In genomic region chr15:98654790-98655360, GRCh38 we compare ENCODE assay signal across 26 cellular contexts. TPM values are rescaled to one million over a fixed set of nuclear protein-coding genes. Genes with fewer than 3 reads are reported as not detected.
A peak's percentile ranks its signal among the peaks of the same experiment; 100 is the strongest.
DNase-seq lines count a peak whose midpoint lies in the region; ATAC-seq and TF ChIP-seq lines count a peak whose summit lies in the region.
"Had no signal": no experiment of that assay in that cellular context is flagged by ENCODE, and none has a peak within 500 bp of the region (broad histone marks: within the 10 kb centered on the region; RNA-seq: fewer than 3 reads in every experiment).

No MANE protein-coding gene starts in this region.

- H3K27me3 ChIP-seq in Panc1 (ENCODE audit: control insufficient read depth, insufficient read depth, low read length), result no peaks in the 10 kb centered on the region
- H3K27me3 ChIP-seq in thyroid gland, result no peaks in the 10 kb centered on the region
- H3K27me3 ChIP-seq in uterus, result no peaks in the 10 kb centered on the region
- H3K27me3 ChIP-seq: sigmoid colon had no signal

- TF ChIP-seq POLR2A in thyroid gland (IDR thresholded peaks at IDR 0.05) (no peak), uterus (IDR thresholded peaks at IDR 0.05) (no peak)

- no peak for ATAC-seq in Panc1
- ATAC-seq: activated CD8-positive, alpha-beta T cell treated with anti-CD3 and anti-CD28 coated beads, Interleukin-2, amount 10 ng/mL, durations not matched to agents 7 days and 5 days; mucosa of descending colon; SK-N-SH treated with all-trans-retinoic acid at 6 μM for 48 hours; stimulated activated memory B cell treated with anti-CD40 and anti-IgM and Interleukin-4, amounts not matched to agents 10 μg/mL and 1 μg/mL and 100 μg/mL, for 72 hours; T-helper 17 cell had no signal

- H3K36me3 ChIP-seq in Panc1 (ENCODE audit: control insufficient read depth, insufficient read depth, low read length), result no peaks in the 10 kb centered on the region
- H3K36me3 ChIP-seq in thyroid gland, result no peaks in the 10 kb centered on the region
- no peaks in the 10 kb centered on the region for H3K36me3 ChIP-seq in uterus
- H3K36me3 ChIP-seq: sigmoid colon had no signal

- no TSS peak for BruUV-seq in Panc1 (replicated peaks; lab: Mats Ljungman, UMichigan)

- DNase-seq in NCI-H82 (lab: John Stamatoyannopoulos, UW), result peak; percentile 24
- no peak for DNase-seq in NCI-H82 treated with DMSO at 0.1 percent for 48 hours (lab: John Stamatoyannopoulos, UW; ENCODE audit: unreplicated experiment)
- no peak for DNase-seq in Panc1 (ENCODE audit: low read depth, low spot score)
- DNase-seq in epithelial cell of prostate (ENCODE audit: low read depth, low spot score), result no peak
- peak; percentile 23 to 32 for DNase-seq in thyroid gland
- no peak for DNase-seq in SHP77 (lab: John Stamatoyannopoulos, UW)
- DNase-seq in activated CD4-positive, alpha-beta memory T cell treated with anti-CD3 and anti-CD28 coated beads, Interleukin-2, amount 10 ng/mL, durations not matched to agents 7 days and 5 days, result no peak
- no peak for DNase-seq in uterus
- DNase-seq: 8988T; activated CD8-positive, alpha-beta T cell treated with anti-CD3 and anti-CD28 coated beads, Interleukin-2, amount 10 ng/mL, durations not matched to agents 7 days and 5 days; activated naive CD8-positive, alpha-beta T cell treated with anti-CD3 and anti-CD28 coated beads for 36 hours; activated T-cell treated with anti-CD3 and anti-CD28 coated beads for 4 hours; CD4-positive, alpha-beta memory T cell; central memory CD4-positive, alpha-beta T cell; EL; KG1; kidney; mucosa of descending colon; NCI-H1436 treated with DMSO at 0.1 percent for 48 hours; NCI-H774; sigmoid colon; stimulated activated CD4-positive, alpha-beta T cell treated with anti-CD3 and anti-CD28 coated beads, Interleukin-4, amount 100 ng/mL, for 4 hours; substantia nigra; T-helper 17 cell had no signal

- intact Hi-C loops in Panc1 (cut with micrococcal nuclease; ENCODE audit: unreplicated experiment) (loop anchor here (5.0 to 10.0 kb wide), 3 partner anchors 120 to 420 kb away; no protein-coding TSS in a partner anchor), thyroid gland (cut with DNase I) (no loop called here), uterus (cut with DNase I; ENCODE audit: low total_unique reads) (loop anchor here (5.0 kb wide), 1 partner anchor 138 kb away; no protein-coding TSS in a partner anchor)

- CTCF ChIA-PET in Panc1 (lab: Charles Lee), result no interaction called here
- CTCF ChIA-PET in activated CD4-positive, alpha-beta memory T cell treated with anti-CD3 and anti-CD28 coated beads, Interleukin-2, amount 10 ng/mL, durations not matched to agents 7 days and 5 days (lab: Charles Lee), result interaction anchor here (0.7 to 1.4 kb wide), 2 partner anchors 128 to 196 kb away, joined by 3 read pairs; no protein-coding TSS in a partner anchor

- in situ Hi-C loops in Panc1 (cut with HindIII; ENCODE audit: low pct_unique_long_range_greater_than_20kb, low sequenced_read_pairs), result no loop called here

- H3K4me1 ChIP-seq in Panc1 (ENCODE audit: control insufficient read depth, insufficient read depth, low read length) (peaks cover 72% of the 10 kb centered on the region), thyroid gland (peaks cover 44 to 49% of the 10 kb centered on the region in 2 donors), uterus (peaks cover 6 to 7% of the 10 kb centered on the region in 2 donors)

- no peak overlapping the region for H3K27ac Mint-ChIP-seq in activated CD4-positive, alpha-beta memory T cell treated with anti-CD3 and anti-CD28 coated beads, Interleukin-2, amount 10 ng/mL, durations not matched to agents 7 days and 5 days
- H3K27ac Mint-ChIP-seq: activated CD8-positive, alpha-beta T cell treated with anti-CD3 and anti-CD28 coated beads, Interleukin-2, amount 10 ng/mL, durations not matched to agents 7 days and 5 days; activated naive CD8-positive, alpha-beta T cell treated with anti-CD3 and anti-CD28 coated beads for 36 hours; CD4-positive, alpha-beta memory T cell; stimulated activated memory B cell treated with anti-CD40 and anti-IgM and Interleukin-4, amounts not matched to agents 10 μg/mL and 1 μg/mL and 100 μg/mL, for 72 hours; T-helper 17 cell had no signal

- H3K36me3 Mint-ChIP-seq in activated CD4-positive, alpha-beta memory T cell treated with anti-CD3 and anti-CD28 coated beads, Interleukin-2, amount 10 ng/mL, durations not matched to agents 7 days and 5 days (ENCODE audit: low read depth), result peaks cover 10% of the 10 kb centered on the region
- H3K36me3 Mint-ChIP-seq: activated naive CD8-positive, alpha-beta T cell treated with anti-CD3 and anti-CD28 coated beads for 36 hours; stimulated activated memory B cell treated with anti-CD40 and anti-IgM and Interleukin-4, amounts not matched to agents 10 μg/mL and 1 μg/mL and 100 μg/mL, for 72 hours had no signal

- POLR2A ChIA-PET in Panc1 (lab: Charles Lee), result interaction anchor here (0.6 kb wide), 1 partner anchor 927 kb away, joined by 4 read pairs; no protein-coding TSS in a partner anchor
- POLR2A ChIA-PET in activated CD4-positive, alpha-beta memory T cell treated with anti-CD3 and anti-CD28 coated beads, Interleukin-2, amount 10 ng/mL, durations not matched to agents 7 days and 5 days (lab: Charles Lee), result no interaction called here

- peak overlapping the region; percentile 32; the same call in 1 of the 2 replicates for H3K27ac ChIP-seq in Panc1 (ENCODE audit: low read length)
- peak overlapping the region; percentile 88 for H3K27ac ChIP-seq in epithelial cell of prostate
- peak overlapping the region in 2 of 3 donors; percentile 39 to 92 for H3K27ac ChIP-seq in thyroid gland
- H3K27ac ChIP-seq in uterus, result no peak overlapping the region

- no peaks in the 10 kb centered on the region for H3K9me3 Mint-ChIP-seq in activated CD4-positive, alpha-beta memory T cell treated with anti-CD3 and anti-CD28 coated beads, Interleukin-2, amount 10 ng/mL, durations not matched to agents 7 days and 5 days
- H3K9me3 Mint-ChIP-seq: activated naive CD8-positive, alpha-beta T cell treated with anti-CD3 and anti-CD28 coated beads for 36 hours; stimulated activated memory B cell treated with anti-CD40 and anti-IgM and Interleukin-4, amounts not matched to agents 10 μg/mL and 1 μg/mL and 100 μg/mL, for 72 hours had no signal

- H3K9me3 ChIP-seq in Panc1 (ENCODE audit: control insufficient read depth, insufficient read depth, low read depth, low read length) (no peaks in the 10 kb centered on the region), thyroid gland (no peaks in the 10 kb centered on the region), uterus (no peaks in the 10 kb centered on the region)
- H3K9me3 ChIP-seq: mucosa of descending colon, sigmoid colon had no signal

- H3K4me3 Mint-ChIP-seq in activated CD4-positive, alpha-beta memory T cell treated with anti-CD3 and anti-CD28 coated beads, Interleukin-2, amount 10 ng/mL, durations not matched to agents 7 days and 5 days, result no peak overlapping the region
- H3K4me3 Mint-ChIP-seq: activated CD8-positive, alpha-beta T cell treated with anti-CD3 and anti-CD28 coated beads, Interleukin-2, amount 10 ng/mL, durations not matched to agents 7 days and 5 days; activated naive CD8-positive, alpha-beta T cell treated with anti-CD3 and anti-CD28 coated beads for 36 hours; CD4-positive, alpha-beta memory T cell; stimulated activated memory B cell treated with anti-CD40 and anti-IgM and Interleukin-4, amounts not matched to agents 10 μg/mL and 1 μg/mL and 100 μg/mL, for 72 hours; T-helper 17 cell had no signal

- TF ChIP-seq CTCF in Panc1 (IDR thresholded peaks at IDR 0.05) (no peak), thyroid gland (IDR thresholded peaks at IDR 0.05) (no peak), uterus (IDR thresholded peaks at IDR 0.05) (no peak)

- WGBS in thyroid gland, 2 donors, result 70 to 71% methylated on average over 4 of the region's 4 CpGs

- peaks cover 54% of the 10 kb centered on the region for H3K27me3 Mint-ChIP-seq in activated CD4-positive, alpha-beta memory T cell treated with anti-CD3 and anti-CD28 coated beads, Interleukin-2, amount 10 ng/mL, durations not matched to agents 7 days and 5 days

- peaks cover 22% of the 10 kb centered on the region for H3K4me1 Mint-ChIP-seq in activated CD4-positive, alpha-beta memory T cell treated with anti-CD3 and anti-CD28 coated beads, Interleukin-2, amount 10 ng/mL, durations not matched to agents 7 days and 5 days

- H3K4me3 ChIP-seq in Panc1 (ENCODE audit: low read depth in 2 of 2, low read length in 2 of 2) (no peak overlapping the region), thyroid gland (replicated peaks in 1 of 3) (no peak overlapping the region), uterus (no peak overlapping the region)
- H3K4me3 ChIP-seq: mucosa of descending colon, sigmoid colon had no signal

RNA-seq across cellular contexts. Expression of gene IGF1R, which starts 6.5 kb away (rescaled TPM):
- total RNA-seq in Panc1 (2021; ENCODE audit: unreplicated experiment) (77.1 TPM), thyroid gland (100 to 1,000 TPM in 2 of 4 donors, 10 to 100 TPM in 2; 51.5 to 146 (median 89.6) TPM), uterus (10 to 100 TPM; 30.0 to 95.2 (median 57.5) TPM)
- polyA plus RNA-seq in Panc1 (2012; ENCODE audit: insufficient read length), result 38.0 TPM
- total RNA-seq in activated CD4-positive, alpha-beta memory T cell treated with anti-CD3 and anti-CD28 coated beads, Interleukin-2, amount 10 ng/mL, durations not matched to agents 7 days and 5 days, result 1 to 10 TPM; 7.1 to 7.7 TPM

Comparison
In these comparisons a context has a peak if more than half of its experiments do, and no peak if none do; other contexts are left out.
1. DNase-seq: peak in NCI-H82 (single experiment) and thyroid gland (2 of 2); none in NCI-H82 treated with DMSO at 0.1 percent for 48 hours (single experiment), Panc1 (single experiment), epithelial cell of prostate (single experiment), SHP77 (0 of 2), activated CD4-positive, alpha-beta memory T cell treated with anti-CD3 and anti-CD28 coated beads, Interleukin-2, amount 10 ng/mL, durations not matched to agents 7 days and 5 days (single experiment) and uterus (0 of 2).
2. H3K27ac ChIP-seq: peak in Panc1 (single experiment), epithelial cell of prostate (single experiment) and thyroid gland (2 of 3); none in uterus (0 of 2).